In the genomic region with DNA sequence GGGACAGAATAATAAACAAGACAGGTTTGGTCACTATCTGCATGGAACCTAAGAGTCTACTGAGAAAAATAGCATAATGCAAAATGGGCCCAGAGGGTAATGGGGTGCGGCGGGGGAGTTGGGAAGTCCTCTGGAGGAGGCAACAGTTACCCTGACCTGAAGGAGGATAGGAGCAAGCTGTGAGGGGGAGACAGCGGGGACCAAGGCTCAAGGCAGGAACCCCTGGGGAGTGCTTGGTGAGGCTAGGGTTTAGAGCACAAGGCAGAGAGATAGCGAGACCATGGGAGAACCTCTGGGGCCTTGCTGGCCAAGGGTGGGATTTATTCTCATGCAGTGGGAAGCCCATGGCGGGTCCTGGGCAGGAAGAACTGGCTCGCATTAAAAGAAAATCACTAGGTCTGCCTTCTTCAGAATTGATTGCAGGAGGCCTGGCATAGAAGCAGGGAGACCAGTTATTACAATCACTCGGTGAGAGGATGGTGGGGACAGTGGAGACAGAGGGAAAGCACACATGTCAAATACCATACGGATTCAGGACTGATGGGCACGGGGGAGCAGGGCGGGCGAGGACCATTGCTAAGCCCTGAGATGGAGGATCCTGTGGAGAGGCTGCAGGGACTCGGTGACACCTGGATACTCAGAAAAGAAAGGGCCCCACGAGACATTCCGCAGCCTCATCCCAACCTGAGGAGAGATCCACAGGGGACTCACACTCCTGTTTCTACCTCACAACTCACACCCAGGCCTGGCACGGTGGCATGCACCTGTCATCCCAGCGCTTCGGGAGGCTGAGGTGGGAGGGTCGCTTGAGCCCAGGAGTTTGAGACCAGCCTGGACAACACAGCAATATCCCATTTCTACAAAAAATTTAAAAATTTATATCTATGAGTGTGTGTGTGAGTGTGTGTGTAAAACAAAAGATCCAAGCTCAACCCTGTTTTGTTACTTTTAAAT, we compare ENCODE assay signal across 22 cellular contexts.
DNase-seq lines count a peak whose midpoint lies in the region; ATAC-seq and TF ChIP-seq lines count a peak whose summit lies in the region.
"Had no signal": no experiment of that assay in that cellular context is flagged by ENCODE, and none has a peak within 500 bp of the region (broad histone marks: within the 10 kb centered on the region; RNA-seq: fewer than 3 reads in every experiment).

No MANE protein-coding gene starts in this region.

- DNase-seq in activated T-cell treated with anti-CD3 and anti-CD28 coated beads, Interleukin-2, amount 50 U/mL, for 72 hours = no peak
- DNase-seq in activated T-cell treated with anti-CD3 and anti-CD28 coated beads, Interleukin-2, amount 50 U/mL, for 24 hours = no peak
- DNase-seq in caudate nucleus (lab: John Stamatoyannopoulos, UW) (no peak), osteoblast (ENCODE audit: insufficient read length, low spot score, missing footprints) (peak; percentile 26), D341Med (ENCODE audit: low spot score) (no peak)
- no peak for DNase-seq in activated effector memory CD4-positive, alpha-beta T cell treated with Interleukin-2 at 50 U/mL for 16 hours
- DNase-seq: BE2C; Caco-2; CD4-positive, CD25-positive, alpha-beta regulatory T cell; DMS53; EL; NCI-H1105 treated with DMSO at 0.1 percent for 48 hours; NCI-H1694 treated with DMSO at 0.1 percent for 48 hours; NCI-H2107; NCI-H510A; NCI-H774; OCI-M1; SIG-M5 had no signal

- H3K9me3 Mint-ChIP-seq in activated T-cell treated with anti-CD3 and anti-CD28 coated beads, Interleukin-2, amount 50 U/mL, for 72 hours = no peaks in the 10 kb centered on the region
- H3K9me3 Mint-ChIP-seq in activated T-cell treated with anti-CD3 and anti-CD28 coated beads, Interleukin-2, amount 50 U/mL, for 24 hours = no peaks in the 10 kb centered on the region
- H3K9me3 Mint-ChIP-seq: GM23338 had no signal

- no peak overlapping the region for H3K4me2 ChIP-seq in osteoblast (ENCODE audit: insufficient read depth, low read length)
- H3K4me2 ChIP-seq: GM23338 had no signal

- peak; percentile 17 to 21 for ATAC-seq in activated T-cell treated with anti-CD3 and anti-CD28 coated beads, Interleukin-2, amount 50 U/mL, for 72 hours (replicated peaks in 1 of 2)
- ATAC-seq in HG03196 (IDR thresholded peaks at IDR 0.05; ENCODE audit: unreplicated experiment) = no peak
- ATAC-seq: GM12878, GM23338, HCT116 had no signal

- no peak overlapping the region for H3K4me3 Mint-ChIP-seq in activated T-cell treated with anti-CD3 and anti-CD28 coated beads, Interleukin-2, amount 50 U/mL, for 72 hours
- no peak overlapping the region for H3K4me3 Mint-ChIP-seq in activated T-cell treated with anti-CD3 and anti-CD28 coated beads, Interleukin-2, amount 50 U/mL, for 24 hours
- H3K4me3 Mint-ChIP-seq: CD4-positive, CD25-positive, alpha-beta regulatory T cell; GM23338 had no signal

- H3K4me1 Mint-ChIP-seq in activated T-cell treated with anti-CD3 and anti-CD28 coated beads, Interleukin-2, amount 50 U/mL, for 72 hours (ENCODE audit: low read depth) = peaks cover under 1% of the 10 kb centered on the region
- H3K4me1 Mint-ChIP-seq in activated T-cell treated with anti-CD3 and anti-CD28 coated beads, Interleukin-2, amount 50 U/mL, for 24 hours (ENCODE audit: low read depth) = no peaks in the 10 kb centered on the region

- no peaks in the 10 kb centered on the region for H3K79me2 ChIP-seq in osteoblast (ENCODE audit: insufficient read depth, low read length)

- no peak overlapping the region for H3K27ac Mint-ChIP-seq in activated T-cell treated with anti-CD3 and anti-CD28 coated beads, Interleukin-2, amount 50 U/mL, for 72 hours
- H3K27ac Mint-ChIP-seq in activated T-cell treated with anti-CD3 and anti-CD28 coated beads, Interleukin-2, amount 50 U/mL, for 24 hours = no peak overlapping the region

- no peaks in the 10 kb centered on the region for H3K36me3 ChIP-seq in osteoblast (ENCODE audit: insufficient read depth, low read length)
- H3K36me3 ChIP-seq: BE2C had no signal

- TF ChIP-seq CTCF in osteoblast (IDR thresholded peaks at IDR 0.05; ENCODE audit: extremely low read depth, low read depth, low read length) = no peak

- H3K27me3 Mint-ChIP-seq in activated T-cell treated with anti-CD3 and anti-CD28 coated beads, Interleukin-2, amount 50 U/mL, for 72 hours (ENCODE audit: low read depth) = no peaks in the 10 kb centered on the region
- H3K27me3 Mint-ChIP-seq in activated T-cell treated with anti-CD3 and anti-CD28 coated beads, Interleukin-2, amount 50 U/mL, for 24 hours = no peaks in the 10 kb centered on the region

- H3K9me3 ChIP-seq in osteoblast (ENCODE audit: low read depth, low read length) = no peaks in the 10 kb centered on the region
- H3K9me3 ChIP-seq: BE2C, Caco-2 had no signal

- H3K4me3 ChIP-seq in osteoblast (ENCODE audit: insufficient read depth, low read length) = no peak overlapping the region
- H3K4me3 ChIP-seq: GM12878, GM23338 had no signal

- H3K27ac ChIP-seq in caudate nucleus (ENCODE audit: low read depth, low read length) (peak overlapping the region; percentile 0), osteoblast (ENCODE audit: low read depth, low read length) (no peak overlapping the region)

- H3K36me3 Mint-ChIP-seq in activated T-cell treated with anti-CD3 and anti-CD28 coated beads, Interleukin-2, amount 50 U/mL, for 72 hours (ENCODE audit: insufficient read depth in 2 of 2) = no peaks in the 10 kb centered on the region
- no peaks in the 10 kb centered on the region for H3K36me3 Mint-ChIP-seq in activated T-cell treated with anti-CD3 and anti-CD28 coated beads, Interleukin-2, amount 50 U/mL, for 24 hours (ENCODE audit: low read depth)
- H3K36me3 Mint-ChIP-seq: CD4-positive, CD25-positive, alpha-beta regulatory T cell had no signal

- H2AFZ ChIP-seq in osteoblast (ENCODE audit: low read length) = no peak overlapping the region
- H2AFZ ChIP-seq: GM23338 had no signal

- no peaks in the 10 kb centered on the region for H4K20me1 ChIP-seq in osteoblast (ENCODE audit: insufficient read depth, low read length)

- H3K27me3 ChIP-seq in osteoblast (ENCODE audit: insufficient read depth, low read length) = no peaks in the 10 kb centered on the region
- H3K27me3 ChIP-seq: BE2C had no signal

- H3K4me1 ChIP-seq in osteoblast (ENCODE audit: insufficient read depth, low read length) = no peaks in the 10 kb centered on the region
- H3K4me1 ChIP-seq: Caco-2 had no signal
